Comparison of ENCODE assay signal across 8 cellular contexts in genomic region chr10:96673318-96674099, GRCh38. TPM values are rescaled to one million over a fixed set of nuclear protein-coding genes. Genes with fewer than 3 reads are reported as not detected.
DNase-seq lines count a peak whose midpoint lies in the region; ATAC-seq and TF ChIP-seq lines count a peak whose summit lies in the region.

No MANE protein-coding gene starts in this region.

- no peak overlapping the region for H3K9ac ChIP-seq in HCT116 (ENCODE audit: low read length)

- H3K4me1 ChIP-seq in DOHH2 (ENCODE audit: control insufficient read depth, low read length) (peaks cover 100% of the 10 kb centered on the region), HCT116 (ENCODE audit: control insufficient read depth in 1 of 2, insufficient read depth in 2 of 2, low read length in 2 of 2) (peaks cover 26 to 31% of the 10 kb centered on the region in 2 experiments), ovary (ENCODE audit: insufficient read depth) (peaks cover 34% of the 10 kb centered on the region)

- CTCF ChIA-PET in HCT116 (lab: Charles Lee), result no interaction called here

- intact Hi-C loops in HCT116 (cut with micrococcal nuclease), result no loop called here
- intact Hi-C loops in ovary (cut with DNase I), result no loop called here

- POLR2A ChIA-PET in HCT116 (lab: Charles Lee), result no interaction called here

- BruUV-seq in HCT116 (replicated peaks; lab: Mats Ljungman, UMichigan), result no TSS peak

- RAD21 ChIA-PET in HCT116 (lab: Charles Lee; ENCODE audit: low non-redundant PET in 1 of 2, low total read pairs in 2 of 2, uncharacterized antibody in 2 of 2, unreplicated experiment in 2 of 2), result no interaction called here

- no peak for TF ChIP-seq RAD21 in HCT116 (IDR thresholded peaks at IDR 0.05; ENCODE audit: low read depth)

- H3K27me3 ChIP-seq in DOHH2 (ENCODE audit: control insufficient read depth, low read length), result no peaks in the 10 kb centered on the region
- H3K27me3 ChIP-seq in HCT116 (ENCODE audit: insufficient read depth, low read length), result no peaks in the 10 kb centered on the region
- no peaks in the 10 kb centered on the region for H3K27me3 ChIP-seq in ovary

- TF ChIP-seq EP300 in ovary (IDR thresholded peaks at IDR 0.05), result no peak

- no peak overlapping the region for H2AFZ ChIP-seq in HCT116 (ENCODE audit: low read depth, low read length, poor library complexity, severe bottlenecking)

- H3K9me2 ChIP-seq in DOHH2 (replicated peaks; ENCODE audit: control insufficient read depth, low read length) (no peaks in the 10 kb centered on the region), HCT116 (ENCODE audit: insufficient read depth) (no peaks in the 10 kb centered on the region)

- H4K20me1 ChIP-seq in DOHH2 (ENCODE audit: control insufficient read depth, insufficient read depth, low read depth, low read length) (peaks cover 18% of the 10 kb centered on the region; the same call in 1 of the 2 replicates), HCT116 (ENCODE audit: insufficient read depth) (no peaks in the 10 kb centered on the region)

- H3F3A ChIP-seq in DOHH2 (ENCODE audit: control insufficient read depth, insufficient read depth), result peaks cover 34% of the 10 kb centered on the region

- H3K9me3 ChIP-seq in DOHH2 (ENCODE audit: control insufficient read depth, insufficient read depth, low read length) (no peaks in the 10 kb centered on the region), HCT116 (ENCODE audit: control insufficient read depth in 1 of 2, insufficient read depth in 1 of 2, low read depth in 1 of 2, low read length in 2 of 2) (no peaks in the 10 kb centered on the region), ovary (no peaks in the 10 kb centered on the region)

- DNase-seq in HCT116 (ENCODE audit: low read depth, low spot score), result no peak
- peak; percentile 75 for DNase-seq in NOMO-1 treated with dmso at 0.1 percent for 144 hours (lab: John Stamatoyannopoulos, UW; ENCODE audit: unreplicated experiment)
- DNase-seq in fibroblast of peridontal ligament (ENCODE audit: extremely low read depth), result peak; percentile 12
- DNase-seq in ovary, result peak; percentile 54 to 73 (median 70)
- DNase-seq in activated CD4-positive, CD25-positive, alpha-beta regulatory T cell (lab: John Stamatoyannopoulos, UW), result no peak
- DNase-seq in epidermal melanocyte (ENCODE audit: insufficient read length, low spot score), result no peak

- 15 to 17% (median 15%) methylated on average over 11 of the region's 11 CpGs for WGBS in ovary, 3 donors

- H3K27ac ChIP-seq in DOHH2 (ENCODE audit: low read depth, low read length), result peak overlapping the region; percentile 90
- peak overlapping the region; percentile 73; the same call in 1 of the 2 replicates for H3K27ac ChIP-seq in HCT116 (ENCODE audit: low read depth, low read length)
- peak overlapping the region; percentile 73 to 92 for H3K27ac ChIP-seq in ovary

- peak overlapping the region; percentile 56 for H3K4me3 ChIP-seq in DOHH2 (ENCODE audit: low read length)
- no peak overlapping the region for H3K4me3 ChIP-seq in HCT116 (replicated peaks in 1 of 2; ENCODE audit: low read depth in 1 of 2, low read length in 2 of 2)
- peak overlapping the region; percentile 24 for H3K4me3 ChIP-seq in ovary

- TF ChIP-seq CTCF in DOHH2 (IDR thresholded peaks at IDR 0.05; ENCODE audit: low read depth, low read length, poor library complexity, severe bottlenecking) (no peak), HCT116 (IDR thresholded peaks at IDR 0.05 in 2 of 3, conservative IDR thresholded peaks at IDR 0.05 in 1 of 3; ENCODE audit: borderline replicate concordance in 1 of 3, insufficient read depth in 1 of 3, low read depth in 2 of 3, low read length in 2 of 3) (no peak), ovary (IDR thresholded peaks at IDR 0.05) (no peak)

- peak overlapping the region; percentile 73 for H3K4me2 ChIP-seq in DOHH2 (ENCODE audit: low read length)
- peak overlapping the region; percentile 73; the same call in 1 of the 2 replicates for H3K4me2 ChIP-seq in HCT116 (ENCODE audit: low read length)

- ATAC-seq in HCT116 (no peak), GM18519 (IDR thresholded peaks at IDR 0.05; ENCODE audit: low FRiP score, unreplicated experiment) (no peak)

- TF ChIP-seq POLR2A in HCT116 (IDR thresholded peaks at IDR 0.05; ENCODE audit: borderline replicate concordance, extremely low read depth, insufficient read depth, insufficient read length) (no peak), ovary (IDR thresholded peaks at IDR 0.05) (no peak)

- H3K79me2 ChIP-seq in DOHH2 (ENCODE audit: control insufficient read depth, low read length) (peaks cover 100% of the 10 kb centered on the region), HCT116 (ENCODE audit: insufficient read depth, low read length) (no peaks in the 10 kb centered on the region)

- H3K36me3 ChIP-seq in DOHH2 (ENCODE audit: control insufficient read depth, low read length) (peaks cover 77% of the 10 kb centered on the region), HCT116 (ENCODE audit: control insufficient read depth in 1 of 2, insufficient read depth in 2 of 2, low read length in 2 of 2) (no peaks in the 10 kb centered on the region), ovary (no peaks in the 10 kb centered on the region)

TF ChIP-seq in HCT116, 20 proteins besides CTCF, POLR2A, EP300 and RAD21 (continues in another document):
- no peak for TF ChIP-seq CEBPB (IDR thresholded peaks at IDR 0.05; ENCODE audit: low read depth)
- TF ChIP-seq EZH2phosphoT487 (IDR thresholded peaks at IDR 0.05; ENCODE audit: borderline replicate concordance), result no peak
- no peak for TF ChIP-seq YY1 (IDR thresholded peaks at IDR 0.05; ENCODE audit: extremely low read depth, insufficient replicate concordance, low read depth, low read length)
- TF ChIP-seq SP1 (IDR thresholded peaks at IDR 0.05; ENCODE audit: low read depth), result no peak
- no peak for TF ChIP-seq ATF3 (IDR thresholded peaks at IDR 0.05)
- no peak for TF ChIP-seq MAX (IDR thresholded peaks at IDR 0.05)
- no peak for TF ChIP-seq TCF7L2 (IDR thresholded peaks at IDR 0.05; ENCODE audit: borderline replicate concordance, extremely low read depth, insufficient read depth, insufficient read length)
- TF ChIP-seq REST (IDR thresholded peaks at IDR 0.05; ENCODE audit: low read depth), result no peak
- TF ChIP-seq SIN3A (IDR thresholded peaks at IDR 0.05; ENCODE audit: low read depth), result no peak
- no peak for TF ChIP-seq ZBTB33 (IDR thresholded peaks at IDR 0.05; ENCODE audit: extremely low read depth, insufficient replicate concordance, low read length)
- TF ChIP-seq FOSL1 (IDR thresholded peaks at IDR 0.05; ENCODE audit: low read depth), result no peak
- no peak for TF ChIP-seq CBX3 (IDR thresholded peaks at IDR 0.05; ENCODE audit: low read depth)
- no peak for TF ChIP-seq EZH2 (IDR thresholded peaks at IDR 0.05)
- TF ChIP-seq SRF (IDR thresholded peaks at IDR 0.05; ENCODE audit: low read depth), result no peak
- TF ChIP-seq ZFX (IDR thresholded peaks at IDR 0.05), result no peak
- no peak for TF ChIP-seq ELF1 (IDR thresholded peaks at IDR 0.05; ENCODE audit: borderline replicate concordance, low read depth)
- TF ChIP-seq POLR2AphosphoS5 (IDR thresholded peaks at IDR 0.05; ENCODE audit: low read depth, low read length), result no peak

RNA-seq across cellular contexts. Expression of gene PIK3AP1, which starts 46.8 kb away (rescaled TPM):
- 7.1 TPM for total RNA-seq in HCT116 (2021; ENCODE audit: unreplicated experiment)
- 2.1 TPM in 2 replicates for polyA plus RNA-seq in HCT116 (2012)
- total RNA-seq in ovary, result 10 to 100 TPM in 2 of 7 donors, 1 to 10 TPM in 5; 4.6 to 14.2 (median 7.8) TPM
- polyA plus RNA-seq in ovary, result 1 to 10 TPM; 2.5 to 9.9 TPM

Comparison
In these comparisons a context has a peak if more than half of its experiments do, and no peak if none do; other contexts are left out.
1. H3K4me3 ChIP-seq: peak in DOHH2 (single experiment) and ovary (single experiment); none in HCT116 (0 of 2).
2. DNase-seq: peak in NOMO-1 treated with dmso at 0.1 percent for 144 hours (single experiment), fibroblast of peridontal ligament (single experiment) and ovary (5 of 5); none in HCT116 (single experiment), activated CD4-positive, CD25-positive, alpha-beta regulatory T cell (0 of 4) and epidermal melanocyte (single experiment).
3. Peak in every context shown above with its lines, with median percentiles within 50 percentile points of each other: H3K27ac ChIP-seq.